ENCODE assay signal across 8 cellular contexts in the genomic region with DNA sequence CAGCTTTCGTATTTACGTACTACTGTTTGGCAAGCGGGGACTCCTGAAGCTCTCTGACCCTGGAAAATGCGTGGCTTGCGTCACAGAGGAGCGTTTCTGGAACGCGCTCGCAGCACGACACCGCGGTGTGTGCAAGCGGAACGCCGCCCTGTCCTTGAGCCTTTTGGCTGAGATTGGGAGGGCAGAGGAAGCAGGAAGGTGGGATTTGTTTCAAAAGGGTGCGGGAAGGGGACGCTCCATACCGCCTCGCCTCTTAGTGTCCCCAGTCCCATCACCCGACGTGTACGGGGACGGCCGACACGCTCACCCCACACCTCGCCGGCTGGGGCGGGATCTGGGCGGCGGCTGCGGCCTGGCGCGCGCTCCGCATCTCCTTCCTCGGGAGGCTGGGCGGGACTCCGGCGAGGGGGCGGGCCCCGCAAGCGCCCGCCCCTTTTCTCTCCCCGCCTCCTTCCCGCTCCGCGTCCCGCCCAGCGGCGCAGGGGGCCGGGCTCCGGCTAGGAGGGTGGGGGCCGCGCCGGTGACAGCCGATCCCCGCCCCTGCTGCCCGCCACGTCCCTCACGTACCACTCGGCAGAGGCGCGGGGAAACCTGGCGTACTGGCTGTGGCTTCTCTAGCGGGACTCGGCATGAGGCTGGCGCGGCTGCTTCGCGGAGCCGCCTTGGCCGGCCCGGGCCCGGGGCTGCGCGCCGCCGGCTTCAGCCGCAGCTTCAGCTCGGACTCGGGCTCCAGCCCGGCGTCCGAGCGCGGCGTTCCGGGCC. TPM values are rescaled to one million over a fixed set of nuclear protein-coding genes. Genes with fewer than 3 reads are reported as not detected.
DNase-seq lines count a peak whose midpoint lies in the region; ATAC-seq, FAIRE-seq and TF ChIP-seq lines count a peak whose summit lies in the region.

A gene (plus strand): TSS at position 569 of the 762 bp plus-strand sequence. CDS start 61 bp downstream, at position 630.

- ATAC-seq in HG03442 (IDR thresholded peaks at IDR 0.05; ENCODE audit: unreplicated experiment): peak; percentile 80

- H3K4me1 ChIP-seq in BE2C (no peaks in the 10 kb centered on the region), colonic mucosa (no peaks in the 10 kb centered on the region)

- intact Hi-C loops in colonic mucosa (cut with DNase I): no loop called here

- no peak for TF ChIP-seq CTCF in BE2C (IDR thresholded peaks at IDR 0.05; ENCODE audit: low read depth, low read length)
- no peak for TF ChIP-seq CTCF in colonic mucosa (IDR thresholded peaks at IDR 0.05)

- peak within 1 kb of the TSS; percentile 92 to 95 for H3K9ac ChIP-seq in colonic mucosa (ENCODE audit: low read depth in 2 of 2, low read length in 2 of 2)

- peak; percentile 40 for FAIRE-seq in GM19239 (lab: Jason Lieb, UNC)

- peak within 1 kb of the TSS; percentile 96 for H3K27ac ChIP-seq in colonic mucosa

- DNase-seq in BE2C: peak; percentile 84
- DNase-seq in GM19239 (ENCODE audit: insufficient read length, low spot score): peak; percentile 75
- DNase-seq in NCI-H524 treated with DMSO at 0.1 percent for 48 hours (lab: John Stamatoyannopoulos, UW): peak; percentile 34
- DNase-seq in activated CD4-positive, alpha-beta T cell treated with anti-CD3 and anti-CD28 coated beads for 48 hours: peak; percentile 94
- peak; percentile 90 for DNase-seq in colonic mucosa
- peak; percentile 95 for DNase-seq in left kidney (ENCODE audit: low read depth, low spot score)
- peak; percentile 90 to 92 for DNase-seq in stimulated activated CD4-positive, alpha-beta T cell treated with anti-CD3 and anti-CD28 coated beads, Interleukin-2, amount 100 ng/mL, for 24 hours

- H3K4me3 ChIP-seq in BE2C (ENCODE audit: low read depth, low read length) (peak within 1 kb of the TSS; percentile 78), colonic mucosa (peak within 1 kb of the TSS; percentile 96)

- H3K36me3 ChIP-seq in BE2C (no peaks in the 10 kb centered on the region), colonic mucosa (no peaks in the 10 kb centered on the region)

- H3K9me3 ChIP-seq in BE2C (no peaks in the 10 kb centered on the region), colonic mucosa (no peaks in the 10 kb centered on the region)

- H3K27me3 ChIP-seq in BE2C: no peaks in the 10 kb centered on the region
- H3K27me3 ChIP-seq in colonic mucosa: no peaks in the 10 kb centered on the region

RNA-seq across cellular contexts. Expression of the gene that starts here (rescaled TPM):
- 0.68 TPM for polyA plus RNA-seq in BE2C (2012; ENCODE audit: insufficient read depth, insufficient read length, low read depth)
- total RNA-seq in colonic mucosa: 10 to 100 TPM; 13.3 to 44.1 TPM

Comparison
In these comparisons a context has a peak if more than half of its experiments do, and no peak if none do; other contexts are left out.
1. Peak in every context shown above with its lines: DNase-seq, ATAC-seq, H3K4me3 ChIP-seq and H3K27ac ChIP-seq.
2. DNase-seq: peak in every context shown above with its lines; median percentile 95 in left kidney; 94 in activated CD4-positive, alpha-beta T cell treated with anti-CD3 and anti-CD28 coated beads for 48 hours; 91 in stimulated activated CD4-positive, alpha-beta T cell treated with anti-CD3 and anti-CD28 coated beads, Interleukin-2, amount 100 ng/mL, for 24 hours; 90 in colonic mucosa; 84 in BE2C; 75 in GM19239; 34 in NCI-H524 treated with DMSO at 0.1 percent for 48 hours.